Comparison of ENCODE assay signal across 9 cellular contexts in the genomic region with DNA sequence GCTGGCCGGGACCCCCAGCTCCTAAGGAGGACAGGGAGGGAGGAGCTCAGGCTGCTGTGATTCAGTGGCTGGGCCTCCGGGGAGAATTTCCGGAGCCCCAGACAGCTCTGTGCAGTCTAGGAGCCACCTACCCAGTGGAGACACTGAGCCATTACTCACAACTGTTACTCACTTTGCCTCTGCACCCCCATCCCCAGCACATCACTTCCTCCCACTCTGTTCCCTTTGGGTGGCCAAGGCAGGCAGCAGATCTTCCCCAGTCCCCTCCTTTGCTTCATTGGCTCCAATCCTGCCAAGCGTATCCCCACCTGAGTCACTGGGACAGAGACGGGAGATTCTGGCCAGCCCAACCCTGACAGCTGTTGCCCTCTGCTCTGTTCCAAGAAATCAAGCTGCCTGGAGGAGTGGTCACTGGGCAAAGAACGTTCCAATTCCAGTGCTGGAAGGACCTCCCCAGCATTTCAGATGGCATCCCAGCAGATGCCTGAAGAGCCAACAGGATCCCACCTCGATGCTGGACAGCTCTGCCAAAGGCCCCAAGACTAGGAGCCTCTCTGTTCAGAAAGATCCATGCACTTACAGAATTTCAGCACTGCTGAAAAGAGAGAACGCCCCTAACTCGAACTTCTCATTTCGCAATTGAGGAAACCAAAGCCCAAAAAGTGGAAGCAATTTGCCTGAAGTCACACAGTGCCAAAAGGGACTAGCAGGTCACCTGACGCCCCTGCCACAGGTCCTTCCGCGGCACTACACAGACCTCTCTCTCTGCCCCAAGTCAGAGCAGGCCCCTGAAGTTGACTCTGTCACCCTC.
A peak's percentile ranks its signal among the peaks of the same experiment; 100 is the strongest.
DNase-seq lines count a peak whose midpoint lies in the region; FAIRE-seq and TF ChIP-seq lines count a peak whose summit lies in the region.
"Had no signal": no experiment of that assay in that cellular context is flagged by ENCODE, and none has a peak within 500 bp of the region (broad histone marks: within the 10 kb centered on the region; RNA-seq: fewer than 3 reads in every experiment).

No MANE protein-coding gene starts in this region.

- no peaks in the 10 kb centered on the region for H3K9me3 Mint-ChIP-seq in osteocyte (ENCODE audit: unreplicated experiment)
- no peaks in the 10 kb centered on the region for H3K9me3 Mint-ChIP-seq in activated CD4-positive, alpha-beta T cell treated with anti-CD3 and anti-CD28 coated beads, Interleukin-2, amount 10 ng/mL, durations not matched to agents 24 days and 14 days
- H3K9me3 Mint-ChIP-seq: central memory CD8-positive, alpha-beta T cell had no signal

- peak overlapping the region; percentile 24 for H3K4me3 Mint-ChIP-seq in osteocyte (ENCODE audit: unreplicated experiment)
- H3K4me3 Mint-ChIP-seq in activated CD4-positive, alpha-beta T cell treated with anti-CD3 and anti-CD28 coated beads, Interleukin-2, amount 10 ng/mL, durations not matched to agents 24 days and 14 days: no peak overlapping the region
- H3K4me3 Mint-ChIP-seq: central memory CD8-positive, alpha-beta T cell had no signal

- no peaks in the 10 kb centered on the region for H3K27me3 Mint-ChIP-seq in osteocyte (ENCODE audit: unreplicated experiment)
- H3K27me3 Mint-ChIP-seq in activated CD4-positive, alpha-beta T cell treated with anti-CD3 and anti-CD28 coated beads, Interleukin-2, amount 10 ng/mL, durations not matched to agents 24 days and 14 days: peaks cover 13% of the 10 kb centered on the region

- peaks cover 92% of the 10 kb centered on the region for H3K4me1 Mint-ChIP-seq in osteocyte (ENCODE audit: unreplicated experiment)
- H3K4me1 Mint-ChIP-seq in activated CD4-positive, alpha-beta T cell treated with anti-CD3 and anti-CD28 coated beads, Interleukin-2, amount 10 ng/mL, durations not matched to agents 24 days and 14 days: peaks cover 14% of the 10 kb centered on the region
- H3K4me1 Mint-ChIP-seq: central memory CD8-positive, alpha-beta T cell had no signal

- no peak for FAIRE-seq in D721Med (lab: Jason Lieb, UNC)

- no peaks in the 10 kb centered on the region for H3K36me3 Mint-ChIP-seq in osteocyte (ENCODE audit: unreplicated experiment)
- no peaks in the 10 kb centered on the region for H3K36me3 Mint-ChIP-seq in activated CD4-positive, alpha-beta T cell treated with anti-CD3 and anti-CD28 coated beads, Interleukin-2, amount 10 ng/mL, durations not matched to agents 24 days and 14 days (ENCODE audit: low read depth)

- TF ChIP-seq CTCF in fibroblast of mammary gland (conservative IDR thresholded peaks at IDR 0.05; ENCODE audit: control insufficient read depth, insufficient read depth, low read depth, low read length) (no peak), osteocyte (IDR thresholded peaks at IDR 0.05) (no peak), D721Med (IDR thresholded peaks at IDR 0.05; ENCODE audit: insufficient read depth, missing control alignments) (no peak)

- no peak overlapping the region for H3K4me3 ChIP-seq in fibroblast of mammary gland (ENCODE audit: control insufficient read depth, low read depth, low read length)

- intact Hi-C loops in activated CD4-positive, alpha-beta T cell treated with anti-CD3 and anti-CD28 coated beads, Interleukin-2, amount 10 ng/mL, durations not matched to agents 24 days and 14 days (cut with micrococcal nuclease): no loop called here

- peak overlapping the region; percentile 86 for H3K27ac Mint-ChIP-seq in osteocyte (ENCODE audit: unreplicated experiment)
- H3K27ac Mint-ChIP-seq in activated CD4-positive, alpha-beta T cell treated with anti-CD3 and anti-CD28 coated beads, Interleukin-2, amount 10 ng/mL, durations not matched to agents 24 days and 14 days: no peak overlapping the region

- DNase-seq in ELR (ENCODE audit: low read depth): peak; percentile 94
- peak; percentile 81 for DNase-seq in RPMI7951 (ENCODE audit: low read depth)
- peak; percentile 97 for DNase-seq in fibroblast of mammary gland (ENCODE audit: low read depth)
- no peak for DNase-seq in osteocyte (ENCODE audit: extremely low spot score, unreplicated experiment)
- no peak for DNase-seq in D721Med (ENCODE audit: insufficient read length, low spot score)
- no peak for DNase-seq in NCI-H2171 (lab: John Stamatoyannopoulos, UW)
- no peak for DNase-seq in mucosa of gallbladder (ENCODE audit: low spot score)
- DNase-seq in activated CD4-positive, alpha-beta T cell treated with anti-CD3 and anti-CD28 coated beads, Interleukin-2, amount 10 ng/mL, durations not matched to agents 24 days and 14 days: no peak

Comparison
In these comparisons a context has a peak if more than half of its experiments do, and no peak if none do; other contexts are left out.
1. DNase-seq: peak in ELR (single experiment), RPMI7951 (single experiment) and fibroblast of mammary gland (single experiment); none in osteocyte (single experiment), D721Med (single experiment), NCI-H2171 (single experiment), mucosa of gallbladder (single experiment) and activated CD4-positive, alpha-beta T cell treated with anti-CD3 and anti-CD28 coated beads, Interleukin-2, amount 10 ng/mL, durations not matched to agents 24 days and 14 days (single experiment).